Comparison of ENCODE assay signal across 8 cellular contexts in genomic region chr1:35192056-35192852, GRCh38. TPM values are rescaled to one million over a fixed set of nuclear protein-coding genes. Genes with fewer than 3 reads are reported as not detected.
DNase-seq lines count a peak whose midpoint lies in the region; ATAC-seq and TF ChIP-seq lines count a peak whose summit lies in the region.

No MANE protein-coding gene starts in this region.

- POLR2A ChIA-PET in CD4-positive, alpha-beta T cell (lab: Charles Lee) = interaction anchor here (0.9 to 1.6 kb wide), 14 partner anchors 10 to 1032 kb away, joined by 3 to 14 read pairs (median 4); partner anchors contain the start of genes AGO3, KIAA0319L, NCDN and THRAP3

- TF ChIP-seq POLR2A in Peyer's patch (IDR thresholded peaks at IDR 0.05) = peak in 1 of 2 donors; percentile 18
- TF ChIP-seq POLR2A in esophagus squamous epithelium (IDR thresholded peaks at IDR 0.05) = peak in 1 of 4 donors; percentile 55

- no peaks in the 10 kb centered on the region for H3K27me3 ChIP-seq in CD4-positive, alpha-beta T cell (ENCODE audit: control insufficient read depth, insufficient read depth, low read length)
- H3K27me3 ChIP-seq in Peyer's patch = no peaks in the 10 kb centered on the region
- H3K27me3 ChIP-seq in esophagus squamous epithelium = no peaks in the 10 kb centered on the region

- H3K27ac ChIP-seq in CD4-positive, alpha-beta T cell (ENCODE audit: low read depth, low read length) = peak overlapping the region; percentile 99
- peak overlapping the region; percentile 98 to 99 (median 99) for H3K27ac ChIP-seq in Peyer's patch
- peak overlapping the region; percentile 97 to 100 (median 99) for H3K27ac ChIP-seq in esophagus squamous epithelium

- intact Hi-C loops in CD4-positive, alpha-beta T cell (cut with DNase I, micrococcal nuclease) = loop anchor here (2.0 to 10.0 kb wide), 7 partner anchors 110 to 573 kb away; partner anchors contain the start of genes CLSPN (in 1 of the 2), KIAA0319L (in 1 of the 2), NCDN (in 1 of the 2) and PSMB2 (in 1 of the 2)
- intact Hi-C loops in esophagus squamous epithelium (cut with DNase I) = no loop called here

- peak overlapping the region; percentile 97 for H3K4me3 Mint-ChIP-seq in CD4-positive, alpha-beta T cell
- H3K4me3 Mint-ChIP-seq in activated T-cell treated with anti-CD3 and anti-CD28 coated beads, Interleukin-2, amount 50 U/mL, for 72 hours = peak overlapping the region; percentile 95 to 100
- peak overlapping the region; percentile 83 to 99 (median 96) for H3K4me3 Mint-ChIP-seq in naive B cell

- CTCF ChIA-PET in CD4-positive, alpha-beta T cell (lab: Charles Lee) = interaction anchor here (0.7 kb wide), 1 partner anchor 10 kb away, joined by 3 read pairs; no protein-coding TSS in a partner anchor

- H3K27ac Mint-ChIP-seq in CD4-positive, alpha-beta T cell = peak overlapping the region; percentile 97
- peak overlapping the region; percentile 90 for H3K27ac Mint-ChIP-seq in activated T-cell treated with anti-CD3 and anti-CD28 coated beads, Interleukin-2, amount 50 U/mL, for 72 hours
- peak overlapping the region; percentile 94 to 99 (median 98) for H3K27ac Mint-ChIP-seq in naive B cell

- peak overlapping the region; percentile 98 to 99 (median 99) for H3K4me3 ChIP-seq in Peyer's patch
- peak overlapping the region; percentile 89 to 99 (median 96) for H3K4me3 ChIP-seq in esophagus squamous epithelium

- peak; percentile 80 to 90 (median 86) for DNase-seq in CD4-positive, alpha-beta T cell
- DNase-seq in Peyer's patch (peak; percentile 75 to 93 (median 91)), esophagus squamous epithelium (lab: John Stamatoyannopoulos, UW) (peak; percentile 31), naive B cell (peak; percentile 90)
- DNase-seq in activated T-cell treated with anti-CD3 and anti-CD28 coated beads, Interleukin-2, amount 50 U/mL, for 72 hours = peak; percentile 91 to 95
- DNase-seq in stimulated activated CD8-positive, alpha-beta memory T cell treated with anti-CD3 and anti-CD28 coated beads, Interleukin-7, amount 100 ng/mL, for 48 hours (ENCODE audit: extremely low read depth in 1 of 2, low read depth in 1 of 2) = peak; percentile 80 to 82

- peaks cover 61% of the 10 kb centered on the region for H3K4me1 Mint-ChIP-seq in CD4-positive, alpha-beta T cell (ENCODE audit: low read depth)
- peaks cover 60% of the 10 kb centered on the region for H3K4me1 Mint-ChIP-seq in activated T-cell treated with anti-CD3 and anti-CD28 coated beads, Interleukin-2, amount 50 U/mL, for 72 hours (ENCODE audit: low read depth)
- H3K4me1 Mint-ChIP-seq in naive B cell = peaks cover 29 to 48% (median 48%) of the 10 kb centered on the region in 3 donors

- no peaks in the 10 kb centered on the region for H3K9me3 Mint-ChIP-seq in CD4-positive, alpha-beta T cell
- no peaks in the 10 kb centered on the region for H3K9me3 Mint-ChIP-seq in activated T-cell treated with anti-CD3 and anti-CD28 coated beads, Interleukin-2, amount 50 U/mL, for 72 hours
- no peaks in the 10 kb centered on the region for H3K9me3 Mint-ChIP-seq in naive B cell

- peaks cover 4 to 40% (median 7%) of the 10 kb centered on the region in 4 donors for H3K4me1 ChIP-seq in Peyer's patch
- H3K4me1 ChIP-seq in esophagus squamous epithelium = peaks cover 7 to 55% (median 31%) of the 10 kb centered on the region in 3 donors

- ATAC-seq in CD4-positive, alpha-beta T cell (ENCODE audit: poor library complexity) = peak; percentile 54
- ATAC-seq in GM21381 (IDR thresholded peaks at IDR 0.05; ENCODE audit: unreplicated experiment) (peak; percentile 42), naive B cell (ENCODE audit: low read depth in 2 of 2) (peak; percentile 55 to 59)
- peak; percentile 53 to 54 for ATAC-seq in activated T-cell treated with anti-CD3 and anti-CD28 coated beads, Interleukin-2, amount 50 U/mL, for 72 hours (replicated peaks in 1 of 2)

- 0% methylated on average over 9 of the region's 94 CpGs; no CpG with 5 or more reads in 1 of the 2 donors for WGBS in esophagus squamous epithelium, 2 donors

- H3K27me3 Mint-ChIP-seq in CD4-positive, alpha-beta T cell = no peaks in the 10 kb centered on the region
- H3K27me3 Mint-ChIP-seq in activated T-cell treated with anti-CD3 and anti-CD28 coated beads, Interleukin-2, amount 50 U/mL, for 72 hours (ENCODE audit: low read depth) = no peaks in the 10 kb centered on the region
- H3K27me3 Mint-ChIP-seq in naive B cell = no peaks in the 10 kb centered on the region

- no peak for TF ChIP-seq RAD21 in Ishikawa (IDR thresholded peaks at IDR 0.05; ENCODE audit: low read depth)

- H3K36me3 Mint-ChIP-seq in CD4-positive, alpha-beta T cell (ENCODE audit: low read depth) = peaks cover 56% of the 10 kb centered on the region
- peaks cover 32 to 47% of the 10 kb centered on the region in 2 donors for H3K36me3 Mint-ChIP-seq in activated T-cell treated with anti-CD3 and anti-CD28 coated beads, Interleukin-2, amount 50 U/mL, for 72 hours (ENCODE audit: insufficient read depth in 2 of 2)
- H3K36me3 Mint-ChIP-seq in naive B cell = peaks cover 39 to 41% of the 10 kb centered on the region in 2 donors

- H3K36me3 ChIP-seq in Peyer's patch = peaks cover 0 to 41% (median 0%) of the 10 kb centered on the region in 3 donors
- peaks cover 6 to 44% (median 22%) of the 10 kb centered on the region in 3 donors for H3K36me3 ChIP-seq in esophagus squamous epithelium

- TF ChIP-seq EP300 in Ishikawa (IDR thresholded peaks at IDR 0.05; ENCODE audit: borderline replicate concordance) = 0 out of 2 replicates have a peak, but pooled peaks have one; percentile 21

- no peaks in the 10 kb centered on the region for H3K9me3 ChIP-seq in CD4-positive, alpha-beta T cell (ENCODE audit: control insufficient read depth, low read length)
- H3K9me3 ChIP-seq in Peyer's patch = no peaks in the 10 kb centered on the region
- no peaks in the 10 kb centered on the region for H3K9me3 ChIP-seq in esophagus squamous epithelium

- no peak for TF ChIP-seq CTCF in CD4-positive, alpha-beta T cell (IDR thresholded peaks at IDR 0.05)
- TF ChIP-seq CTCF in Peyer's patch (IDR thresholded peaks at IDR 0.05) (peak in 5 of 6 experiments; percentile 6 to 35 (median 31)), esophagus squamous epithelium (IDR thresholded peaks at IDR 0.05) (peak in 4 of 6 experiments; percentile 9 to 38 (median 28))

TF ChIP-seq in Ishikawa, 13 proteins besides CTCF, POLR2A, EP300 and RAD21:
- TF ChIP-seq NFIC (IDR thresholded peaks at IDR 0.05) (no peak), MAX (IDR thresholded peaks at IDR 0.05) (no peak), FOXM1 (IDR thresholded peaks at IDR 0.05; ENCODE audit: borderline replicate concordance, low read depth) (no peak), ZBTB7A (IDR thresholded peaks at IDR 0.05; ENCODE audit: low read depth) (no peak), TAF1 (IDR thresholded peaks at IDR 0.05; ENCODE audit: low read depth) (peak; percentile 59; the same call in 1 of the 2 replicates), TEAD4 (IDR thresholded peaks at IDR 0.05) (peak; percentile 74), CEBPB (IDR thresholded peaks at IDR 0.05) (no peak), TCF12 (IDR thresholded peaks at IDR 0.05; ENCODE audit: low read depth) (no peak), EGR1 (IDR thresholded peaks at IDR 0.05) (peak; percentile 96), CREB1 (IDR thresholded peaks at IDR 0.05; ENCODE audit: low read depth) (no peak), YY1 (IDR thresholded peaks at IDR 0.05; ENCODE audit: low read depth) (peak; percentile 96), REST (IDR thresholded peaks at IDR 0.05; ENCODE audit: low read depth) (no peak)
TF ChIP-seq in Ishikawa: peak in this region for 4.

RNA-seq across cellular contexts. Expression of gene SFPQ, which starts 0.7 kb away (rescaled TPM):
- total RNA-seq in CD4-positive, alpha-beta T cell = 100 to 1,000 TPM; 766 to 767 TPM
- total RNA-seq in Peyer's patch (100 to 1,000 TPM; 177 to 629 (median 255) TPM), esophagus squamous epithelium (100 to 1,000 TPM in 3 of 4 donors, 10 to 100 TPM in 1; 99.6 to 222 (median 155) TPM)
- 100 to 1,000 TPM; 288 to 297 TPM for total RNA-seq in activated T-cell treated with anti-CD3 and anti-CD28 coated beads, Interleukin-2, amount 50 U/mL, for 72 hours
- 100 to 1,000 TPM in 5 of 6 donors, 10 to 100 TPM in 1; 71.0 to 191 (median 116) TPM for polyA plus RNA-seq in naive B cell (ENCODE audit: low read depth in 6 of 6)

Comparison
In these comparisons a context has a peak if more than half of its experiments do, and no peak if none do; other contexts are left out.
1. Peak in every context shown above with its lines: DNase-seq, ATAC-seq, H3K4me3 ChIP-seq and H3K27ac ChIP-seq.
2. DNase-seq: peak in every context shown above with its lines; median percentile 93 in activated T-cell treated with anti-CD3 and anti-CD28 coated beads, Interleukin-2, amount 50 U/mL, for 72 hours; 91 in Peyer's patch; 90 in naive B cell; 86 in CD4-positive, alpha-beta T cell; 81 in stimulated activated CD8-positive, alpha-beta memory T cell treated with anti-CD3 and anti-CD28 coated beads, Interleukin-7, amount 100 ng/mL, for 48 hours; 31 in esophagus squamous epithelium.